ENCODE assay signal across 26 cellular contexts in the genomic region with DNA sequence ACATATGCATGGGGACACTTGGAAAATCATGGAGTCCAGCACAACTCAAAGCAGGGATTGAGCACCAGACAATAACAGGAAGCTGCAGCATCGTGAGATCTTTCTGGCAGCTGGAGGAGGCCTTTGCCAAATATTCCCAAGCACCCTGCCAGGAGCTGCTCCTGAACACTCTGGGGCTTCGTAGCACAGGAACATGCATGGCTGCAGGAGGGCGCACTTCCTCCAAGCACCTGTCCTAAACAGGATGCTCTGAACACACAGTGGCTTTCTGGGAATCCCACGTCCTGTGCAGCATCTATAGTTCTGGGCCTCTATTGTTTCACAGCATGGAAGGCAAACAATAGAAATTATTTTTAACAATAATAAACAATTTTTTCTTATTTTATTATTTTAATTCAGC. TPM values are rescaled to one million over a fixed set of nuclear protein-coding genes. Genes with fewer than 3 reads are reported as not detected.
DNase-seq lines count a peak whose midpoint lies in the region; ATAC-seq and TF ChIP-seq lines count a peak whose summit lies in the region.
"Had no signal": no experiment of that assay in that cellular context is flagged by ENCODE, and none has a peak within 500 bp of the region (broad histone marks: within the 10 kb centered on the region; RNA-seq: fewer than 3 reads in every experiment).

No MANE protein-coding gene starts in this region.

- H3K36me3 ChIP-seq in HEK293 (ENCODE audit: control insufficient read depth in 2 of 2, insufficient read depth in 1 of 2, low read length in 2 of 2) (no peaks in the 10 kb centered on the region), psoas muscle (ENCODE audit: insufficient read depth in 1 of 2, low read depth in 1 of 2) (no peaks in the 10 kb centered on the region), sigmoid colon (no peaks in the 10 kb centered on the region)
- H3K36me3 ChIP-seq: vagina had no signal

- TF ChIP-seq CTCF in HEK293 (tag by site-specific recombination; IDR thresholded peaks at IDR 0.05) = no peak
- TF ChIP-seq CTCF in endothelial cell (IDR thresholded peaks at IDR 0.05; ENCODE audit: unreplicated experiment) = no peak
- TF ChIP-seq CTCF in psoas muscle (IDR thresholded peaks at IDR 0.05) = no peak
- no peak for TF ChIP-seq CTCF in sigmoid colon (IDR thresholded peaks at IDR 0.05)

- ATAC-seq in psoas muscle = peak in 3 of 4 donors; percentile 21 to 62 (median 43)
- no peak for ATAC-seq in GM21390 (IDR thresholded peaks at IDR 0.05; ENCODE audit: unreplicated experiment)
- ATAC-seq: T-cell had no signal

- TF ChIP-seq EP300 in sigmoid colon (IDR thresholded peaks at IDR 0.05) = no peak

- H3K4me1 ChIP-seq in HEK293 (ENCODE audit: control insufficient read depth, insufficient read depth, low read length) = peaks cover 7% of the 10 kb centered on the region; the same call in 1 of the 2 replicates
- peaks cover 3% of the 10 kb centered on the region for H3K4me1 ChIP-seq in psoas muscle
- peaks cover 0 to 4% (median 0%) of the 10 kb centered on the region in 4 donors for H3K4me1 ChIP-seq in sigmoid colon

- intact Hi-C loops in psoas muscle (cut with DNase I) (no loop called here), sigmoid colon (cut with DNase I) (no loop called here)

- peak; percentile 27 to 76 for DNase-seq in NCI-H2081 (lab: John Stamatoyannopoulos, UW)
- no peak for DNase-seq in NCI-H2081 treated with DMSO at 0.1 percent for 48 hours (lab: John Stamatoyannopoulos, UW)
- DNase-seq in endothelial cell (ENCODE audit: low spot score) = no peak
- DNase-seq in psoas muscle = no peak
- DNase-seq in NCI-H187 (lab: John Stamatoyannopoulos, UW) = no peak
- DNase-seq in sigmoid colon = no peak
- DNase-seq: activated CD4-positive, alpha-beta T cell treated with anti-CD3 and anti-CD28 coated beads, Interleukin-2, amount 50 U/mL, for 1 hour; activated gamma-delta T cell treated with Interleukin-2 at 50 U/mL for 16 hours; amygdala; foreskin keratinocyte; kidney; mesenchymal stem cell; naive B cell; NCI-H2107; NCI-H526 treated with DMSO at 0.1 percent for 48 hours; occipital lobe; retina; SHP77 treated with DMSO at 0.1 percent for 48 hours; stimulated activated CD8-positive, alpha-beta memory T cell treated with anti-CD3 and anti-CD28 coated beads, Interleukin-4, amount 100 ng/mL, for 48 hours; T-cell had no signal

- peak overlapping the region; percentile 93 for H3K27ac Mint-ChIP-seq in endothelial cell (ENCODE audit: unreplicated experiment)
- H3K27ac Mint-ChIP-seq: dendritic cell treated with granulocyte-macrophage colony-stimulating factor and Interleukin-4, amounts not matched to agents 40 ng/mL and 50 ng/mL, for 4 days; naive B cell; T-cell had no signal

- 32 to 34% (median 33%) methylated on average over 4 of the region's 4 CpGs for WGBS in psoas muscle, 3 donors
- 71 to 81% methylated on average over 4 of the region's 4 CpGs for WGBS in sigmoid colon, 2 donors

- no peak overlapping the region for H3K4me3 Mint-ChIP-seq in endothelial cell (ENCODE audit: unreplicated experiment)
- H3K4me3 Mint-ChIP-seq: dendritic cell treated with granulocyte-macrophage colony-stimulating factor and Interleukin-4, amounts not matched to agents 40 ng/mL and 50 ng/mL, for 4 days; T-cell had no signal

- H3K4me1 Mint-ChIP-seq in endothelial cell (ENCODE audit: unreplicated experiment) = peaks cover 34% of the 10 kb centered on the region
- H3K4me1 Mint-ChIP-seq: naive B cell, T-cell had no signal

- H3K27me3 ChIP-seq in psoas muscle (ENCODE audit: insufficient read depth in 3 of 3, low read length in 2 of 3) (no peaks in the 10 kb centered on the region), sigmoid colon (no peaks in the 10 kb centered on the region)
- H3K27me3 ChIP-seq: foreskin keratinocyte, vagina had no signal

- no peaks in the 10 kb centered on the region for H3K36me3 Mint-ChIP-seq in endothelial cell (ENCODE audit: low read depth, unreplicated experiment)
- H3K36me3 Mint-ChIP-seq: naive B cell, T-cell had no signal

- POLR2A ChIA-PET in HEK293 (lab: Yijun Ruan, JAX) = no interaction called here

- H3K27ac ChIP-seq in HEK293 (ENCODE audit: extremely low read depth, low read depth, low read length) (no peak overlapping the region), psoas muscle (peak overlapping the region; percentile 4), sigmoid colon (no peak overlapping the region)
- H3K27ac ChIP-seq: C4-2B, epithelial cell of prostate, foreskin keratinocyte, vagina had no signal

- H3K9me3 ChIP-seq in HEK293 (ENCODE audit: control insufficient read depth, insufficient read depth, low read depth, low read length) (no peaks in the 10 kb centered on the region), psoas muscle (no peaks in the 10 kb centered on the region), sigmoid colon (no peaks in the 10 kb centered on the region)
- H3K9me3 ChIP-seq: vagina had no signal

- no peak overlapping the region for H3K4me3 ChIP-seq in HEK293 (ENCODE audit: low read depth, low read length)
- H3K4me3 ChIP-seq in psoas muscle = no peak overlapping the region
- H3K4me3 ChIP-seq in sigmoid colon = no peak overlapping the region
- H3K4me3 ChIP-seq: vagina had no signal

- H3K27me3 Mint-ChIP-seq in endothelial cell (ENCODE audit: unreplicated experiment) = peaks cover 2% of the 10 kb centered on the region
- H3K27me3 Mint-ChIP-seq: dendritic cell treated with granulocyte-macrophage colony-stimulating factor and Interleukin-4, amounts not matched to agents 40 ng/mL and 50 ng/mL, for 4 days; T-cell had no signal

- no peaks in the 10 kb centered on the region for H3K9me3 Mint-ChIP-seq in endothelial cell (ENCODE audit: unreplicated experiment)
- H3K9me3 Mint-ChIP-seq: dendritic cell treated with granulocyte-macrophage colony-stimulating factor and Interleukin-4, amounts not matched to agents 40 ng/mL and 50 ng/mL, for 4 days; naive B cell; T-cell had no signal

- no peak for TF ChIP-seq POLR2A in sigmoid colon (IDR thresholded peaks at IDR 0.05)

- CTCF ChIA-PET in HEK293 (lab: Yijun Ruan, JAX) = no interaction called here

TF ChIP-seq in HEK293, 187 proteins besides CTCF, POLR2A, EP300 and RAD21:
- 0 out of 2 replicates have a peak, but pooled peaks have one; percentile 28 for TF ChIP-seq ZNF600 (tag by site-specific recombination; IDR thresholded peaks at IDR 0.05)
- no peak for TF ChIP-seq ZSCAN23 (tag by site-specific recombination; IDR thresholded peaks at IDR 0.05)

RNA-seq across cellular contexts. Expression of gene ABLIM1, which starts 4.1 kb away (rescaled TPM):
- 55.9 TPM for total RNA-seq in endothelial cell (ENCODE audit: unreplicated experiment)
- 100 to 1,000 TPM in 2 of 4 donors, 10 to 100 TPM in 2; 21.8 to 183 (median 66.8) TPM for total RNA-seq in psoas muscle
- 10 to 100 TPM; 15.4 to 17.2 (median 16.5) TPM for polyA plus RNA-seq in psoas muscle
- 100 to 1,000 TPM in 1 of 4 donors, 10 to 100 TPM in 3; 41.9 to 127 (median 73.9) TPM for total RNA-seq in sigmoid colon
- polyA plus RNA-seq in sigmoid colon = 10 to 100 TPM; 46.8 to 49.5 (median 47.9) TPM

Comparison
In these comparisons a context has a peak if more than half of its experiments do, and no peak if none do; other contexts are left out.
1. DNase-seq: peak in NCI-H2081 (2 of 2); none in NCI-H2081 treated with DMSO at 0.1 percent for 48 hours (single experiment), endothelial cell (single experiment), psoas muscle (0 of 2), NCI-H187 (0 of 2) and sigmoid colon (single experiment).